Comparison of ENCODE assay signal across 18 cellular contexts in genomic region chr19:2334426-2334825, GRCh38. TPM values are rescaled to one million over a fixed set of nuclear protein-coding genes. Genes with fewer than 3 reads are reported as not detected.
DNase-seq lines count a peak whose midpoint lies in the region; ATAC-seq and TF ChIP-seq lines count a peak whose summit lies in the region.
"Had no signal": no experiment of that assay in that cellular context is flagged by ENCODE, and none has a peak within 500 bp of the region (broad histone marks: within the 10 kb centered on the region; RNA-seq: fewer than 3 reads in every experiment).

No MANE protein-coding gene starts in this region.

- peak overlapping the region; percentile 51 for H3K27ac Mint-ChIP-seq in CD4-positive, alpha-beta T cell

- H3K27me3 ChIP-seq in CD4-positive, alpha-beta T cell (ENCODE audit: control insufficient read depth, insufficient read depth, low read length): no peaks in the 10 kb centered on the region
- H3K27me3 ChIP-seq in mucosa of stomach (ENCODE audit: control insufficient read depth, insufficient read depth, low read length): no peaks in the 10 kb centered on the region
- H3K27me3 ChIP-seq in transverse colon: no peaks in the 10 kb centered on the region
- H3K27me3 ChIP-seq in left lung: no peaks in the 10 kb centered on the region

- TF ChIP-seq POLR2A in transverse colon (IDR thresholded peaks at IDR 0.05): no peak

- H3K27ac ChIP-seq in CD4-positive, alpha-beta T cell (ENCODE audit: low read depth, low read length): no peak overlapping the region
- H3K27ac ChIP-seq in angular gyrus (ENCODE audit: low read depth, low read length) (peak overlapping the region; percentile 17), transverse colon (peak overlapping the region in 3 of 4 donors; percentile 77 to 88 (median 78)), left lung (no peak overlapping the region)
- H3K27ac ChIP-seq: SK-N-MC had no signal

- POLR2A ChIA-PET in CD4-positive, alpha-beta T cell (lab: Charles Lee): no interaction called here

- no peaks in the 10 kb centered on the region for H3K36me3 ChIP-seq in mucosa of stomach (ENCODE audit: control insufficient read depth, insufficient read depth, low read length)
- H3K36me3 ChIP-seq in transverse colon: no peaks in the 10 kb centered on the region
- peaks cover 0 to 18% of the 10 kb centered on the region in 2 donors for H3K36me3 ChIP-seq in left lung

- TF ChIP-seq CTCF in CD4-positive, alpha-beta T cell (IDR thresholded peaks at IDR 0.05): no peak
- TF ChIP-seq CTCF in transverse colon (IDR thresholded peaks at IDR 0.05) (no peak), left lung (IDR thresholded peaks at IDR 0.05) (no peak)

- TF ChIP-seq EP300 in transverse colon (IDR thresholded peaks at IDR 0.05; ENCODE audit: low read depth): no peak

- H3K4me1 ChIP-seq in mucosa of stomach (ENCODE audit: control insufficient read depth, insufficient read depth, low read length): peaks cover 54% of the 10 kb centered on the region
- H3K4me1 ChIP-seq in transverse colon: peaks cover 36 to 52% (median 47%) of the 10 kb centered on the region in 4 donors
- peaks cover 7 to 42% of the 10 kb centered on the region in 2 donors for H3K4me1 ChIP-seq in left lung

- H3K4me1 Mint-ChIP-seq in CD4-positive, alpha-beta T cell (ENCODE audit: low read depth): peaks cover 42% of the 10 kb centered on the region

- in situ Hi-C loops in transverse colon (cut with MboI; ENCODE audit: low pct_ligation_motif_present in 1 of 4, low pct_unique_long_range_greater_than_20kb in 1 of 4, low sequenced_read_pairs in 3 of 4): no loop called here

- no peak overlapping the region for H3K4me3 ChIP-seq in mucosa of stomach (ENCODE audit: low read length)
- H3K4me3 ChIP-seq in transverse colon: no peak overlapping the region
- no peak overlapping the region for H3K4me3 ChIP-seq in left lung
- H3K4me3 ChIP-seq: K562, SK-N-MC had no signal

- peak overlapping the region; percentile 65 for H3K9ac ChIP-seq in mucosa of stomach (ENCODE audit: low read length)

- no peaks in the 10 kb centered on the region for H3K9me3 Mint-ChIP-seq in CD4-positive, alpha-beta T cell

- H3K36me3 Mint-ChIP-seq in CD4-positive, alpha-beta T cell (ENCODE audit: low read depth): peaks cover 19% of the 10 kb centered on the region

- intact Hi-C loops in CD4-positive, alpha-beta T cell (cut with DNase I, micrococcal nuclease): no loop called here
- intact Hi-C loops in transverse colon (cut with DNase I; ENCODE audit: low total_unique reads) (no loop called here), left lung (cut with DNase I) (no loop called here)

- H3K9me3 ChIP-seq in CD4-positive, alpha-beta T cell (ENCODE audit: control insufficient read depth, low read length): no peaks in the 10 kb centered on the region
- no peaks in the 10 kb centered on the region for H3K9me3 ChIP-seq in mucosa of stomach (ENCODE audit: control insufficient read depth, low read length)
- no peaks in the 10 kb centered on the region for H3K9me3 ChIP-seq in transverse colon
- no peaks in the 10 kb centered on the region for H3K9me3 ChIP-seq in left lung

- H3K27me3 Mint-ChIP-seq in CD4-positive, alpha-beta T cell: no peaks in the 10 kb centered on the region

- WGBS in transverse colon (ENCODE audit: low coverage in 1 of 2), 2 donors: 95% methylated on average over 25 of the region's 27 CpGs; no CpG with 5 or more reads in 1 of the 2 donors

- DNase-seq in CD4-positive, alpha-beta T cell: no peak
- DNase-seq in transverse colon (no peak), left lung (no peak)
- DNase-seq: GDM1, H9, NCI-H1417, NCI-H187, NCI-H2107, NCI-H510A treated with DMSO at 0.1 percent for 48 hours, NCI-H774 had no signal

- H3K4me3 Mint-ChIP-seq in CD4-positive, alpha-beta T cell: peak overlapping the region; percentile 60

- no peak for ATAC-seq in CD4-positive, alpha-beta T cell (ENCODE audit: poor library complexity)
- ATAC-seq in left lung: no peak
- no peak for ATAC-seq in HG02981 (IDR thresholded peaks at IDR 0.05; ENCODE audit: unreplicated experiment)
- no peak for ATAC-seq in HG03025 (IDR thresholded peaks at IDR 0.05; ENCODE audit: low FRiP score, unreplicated experiment)
- ATAC-seq: K562 had no signal

- CTCF ChIA-PET in CD4-positive, alpha-beta T cell (lab: Charles Lee): no interaction called here

RNA-seq across cellular contexts. Expression of gene SPPL2B, which starts 5.9 kb away (rescaled TPM):
- total RNA-seq in CD4-positive, alpha-beta T cell: 100 to 1,000 TPM; 106 to 111 TPM
- total RNA-seq in transverse colon: 100 to 1,000 TPM; 149 to 367 (median 242) TPM
- 10 to 100 TPM; 47.5 to 60.7 TPM for total RNA-seq in left lung

RNA-seq across cellular contexts. Expression of gene LSM7, which starts 6.0 kb away (rescaled TPM):
- total RNA-seq in CD4-positive, alpha-beta T cell: 10 to 100 TPM; 73.6 to 80.1 TPM
- 100 to 1,000 TPM in 3 of 4 donors, 10 to 100 TPM in 1; 62.9 to 151 (median 132) TPM for total RNA-seq in transverse colon
- 10 to 100 TPM; 59.3 to 70.1 TPM for total RNA-seq in left lung

RNA-seq across cellular contexts. Expression of gene TMPRSS9, which starts 25.6 kb away (rescaled TPM):
- total RNA-seq in CD4-positive, alpha-beta T cell: not detected
- total RNA-seq in transverse colon: under 1 TPM in 1 of 4 donors, not detected in 3; 0.27 TPM
- not detected for total RNA-seq in left lung
- total RNA-seq: Daoy, K562 had no signal

RNA-seq across cellular contexts. Expression of gene LINGO3, which starts 26.5 kb away (rescaled TPM):
- total RNA-seq in CD4-positive, alpha-beta T cell: under 1 TPM; 0.33 to 0.39 TPM
- total RNA-seq in transverse colon (1 to 10 TPM in 1 of 4 donors, under 1 TPM in 2, not detected in 1; 0.27 to 1.5 (median 0.64) TPM), left lung (under 1 TPM in 1 of 2 donors, not detected in 1; 0.16 TPM)

RNA-seq across cellular contexts. Expression of gene PEAK3, which starts 52.5 kb away (rescaled TPM):
- not detected for total RNA-seq in CD4-positive, alpha-beta T cell
- total RNA-seq in transverse colon (1 to 10 TPM in 2 of 4 donors, under 1 TPM in 1, not detected in 1; 0.27 to 1.1 (median 1.1) TPM), left lung (1 to 10 TPM; 1.0 to 8.5 TPM)
- total RNA-seq: Daoy, H9, OCI-LY7 had no signal

Comparison
In these comparisons a context has a peak if more than half of its experiments do, and no peak if none do; other contexts are left out.
1. H3K27ac ChIP-seq: peak in angular gyrus (single experiment) and transverse colon (3 of 4); none in CD4-positive, alpha-beta T cell (single experiment) and left lung (0 of 2).